In genomic region chr1:18902523-18903312, GRCh38 we compare ENCODE assay signal across 1 cellular context.
A peak's percentile ranks its signal among the peaks of the same experiment; 100 is the strongest.
TF ChIP-seq lines count a peak whose summit lies in the region.

ALDH4A1 (minus strand) TSS chr1:18902555; CDS start chr1:18902523, 32 bp downstream.

TF ChIP-seq in HepG2, 621 proteins besides CTCF, POLR2A, EP300 and RAD21 (continued from another document and continues in another):
- TF ChIP-seq, protein P1, sequence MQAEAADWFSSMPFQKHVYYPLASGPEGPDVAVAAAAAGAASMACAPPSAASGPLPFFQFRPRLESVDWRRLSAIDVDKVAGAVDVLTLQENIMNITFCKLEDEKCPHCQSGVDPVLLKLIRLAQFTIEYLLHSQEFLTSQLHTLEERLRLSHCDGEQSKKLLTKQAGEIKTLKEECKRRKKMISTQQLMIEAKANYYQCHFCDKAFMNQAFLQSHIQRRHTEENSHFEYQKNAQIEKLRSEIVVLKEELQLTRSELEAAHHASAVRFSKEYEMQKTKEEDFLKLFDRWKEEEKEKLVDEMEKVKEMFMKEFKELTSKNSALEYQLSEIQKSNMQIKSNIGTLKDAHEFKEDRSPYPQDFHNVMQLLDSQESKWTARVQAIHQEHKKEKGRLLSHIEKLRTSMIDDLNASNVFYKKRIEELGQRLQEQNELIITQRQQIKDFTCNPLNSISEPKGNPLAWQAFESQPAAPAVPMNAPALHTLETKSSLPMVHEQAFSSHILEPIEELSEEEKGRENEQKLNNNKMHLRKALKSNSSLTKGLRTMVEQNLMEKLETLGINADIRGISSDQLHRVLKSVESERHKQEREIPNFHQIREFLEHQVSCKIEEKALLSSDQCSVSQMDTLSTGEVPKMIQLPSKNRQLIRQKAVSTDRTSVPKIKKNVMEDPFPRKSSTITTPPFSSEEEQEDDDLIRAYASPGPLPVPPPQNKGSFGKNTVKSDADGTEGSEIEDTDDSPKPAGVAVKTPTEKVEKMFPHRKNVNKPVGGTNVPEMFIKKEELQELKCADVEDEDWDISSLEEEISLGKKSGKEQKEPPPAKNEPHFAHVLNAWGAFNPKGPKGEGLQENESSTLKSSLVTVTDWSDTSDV (CRISPR knock-in tag; IDR thresholded peaks at IDR 0.05): no peak
- TF ChIP-seq KDM1A (CRISPR knock-in tag; IDR thresholded peaks at IDR 0.05): no peak
- 0 out of 2 replicates have a peak, but pooled peaks have one; percentile 48 for TF ChIP-seq ZNF879 (CRISPR knock-in tag; IDR thresholded peaks at IDR 0.05)
- no peak for TF ChIP-seq KLF12 (CRISPR knock-in tag; IDR thresholded peaks at IDR 0.05; ENCODE audit: borderline replicate concordance)
- TF ChIP-seq PPARG (CRISPR knock-in tag; conservative IDR thresholded peaks at IDR 0.05): no peak
- TF ChIP-seq ARID2 (CRISPR knock-in tag; IDR thresholded peaks at IDR 0.05; ENCODE audit: borderline replicate concordance): no peak
- no peak for TF ChIP-seq ZNF33A (CRISPR knock-in tag; IDR thresholded peaks at IDR 0.05; ENCODE audit: borderline replicate concordance)
- no peak; the same call in 1 of the 2 replicates for TF ChIP-seq FOXP4 (CRISPR knock-in tag; IDR thresholded peaks at IDR 0.05)
- TF ChIP-seq ZSCAN29 (CRISPR knock-in tag; conservative IDR thresholded peaks at IDR 0.05): peak; percentile 77; the same call in 1 of the 2 replicates
- TF ChIP-seq, protein P2, sequence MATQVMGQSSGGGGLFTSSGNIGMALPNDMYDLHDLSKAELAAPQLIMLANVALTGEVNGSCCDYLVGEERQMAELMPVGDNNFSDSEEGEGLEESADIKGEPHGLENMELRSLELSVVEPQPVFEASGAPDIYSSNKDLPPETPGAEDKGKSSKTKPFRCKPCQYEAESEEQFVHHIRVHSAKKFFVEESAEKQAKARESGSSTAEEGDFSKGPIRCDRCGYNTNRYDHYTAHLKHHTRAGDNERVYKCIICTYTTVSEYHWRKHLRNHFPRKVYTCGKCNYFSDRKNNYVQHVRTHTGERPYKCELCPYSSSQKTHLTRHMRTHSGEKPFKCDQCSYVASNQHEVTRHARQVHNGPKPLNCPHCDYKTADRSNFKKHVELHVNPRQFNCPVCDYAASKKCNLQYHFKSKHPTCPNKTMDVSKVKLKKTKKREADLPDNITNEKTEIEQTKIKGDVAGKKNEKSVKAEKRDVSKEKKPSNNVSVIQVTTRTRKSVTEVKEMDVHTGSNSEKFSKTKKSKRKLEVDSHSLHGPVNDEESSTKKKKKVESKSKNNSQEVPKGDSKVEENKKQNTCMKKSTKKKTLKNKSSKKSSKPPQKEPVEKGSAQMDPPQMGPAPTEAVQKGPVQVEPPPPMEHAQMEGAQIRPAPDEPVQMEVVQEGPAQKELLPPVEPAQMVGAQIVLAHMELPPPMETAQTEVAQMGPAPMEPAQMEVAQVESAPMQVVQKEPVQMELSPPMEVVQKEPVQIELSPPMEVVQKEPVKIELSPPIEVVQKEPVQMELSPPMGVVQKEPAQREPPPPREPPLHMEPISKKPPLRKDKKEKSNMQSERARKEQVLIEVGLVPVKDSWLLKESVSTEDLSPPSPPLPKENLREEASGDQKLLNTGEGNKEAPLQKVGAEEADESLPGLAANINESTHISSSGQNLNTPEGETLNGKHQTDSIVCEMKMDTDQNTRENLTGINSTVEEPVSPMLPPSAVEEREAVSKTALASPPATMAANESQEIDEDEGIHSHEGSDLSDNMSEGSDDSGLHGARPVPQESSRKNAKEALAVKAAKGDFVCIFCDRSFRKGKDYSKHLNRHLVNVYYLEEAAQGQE (IDR thresholded peaks at IDR 0.05; ENCODE audit: borderline replicate concordance in 1 of 2, low read depth in 1 of 2, low read length in 2 of 2): no peak; a peak in 1 of 4 replicates
- TF ChIP-seq, protein P3, sequence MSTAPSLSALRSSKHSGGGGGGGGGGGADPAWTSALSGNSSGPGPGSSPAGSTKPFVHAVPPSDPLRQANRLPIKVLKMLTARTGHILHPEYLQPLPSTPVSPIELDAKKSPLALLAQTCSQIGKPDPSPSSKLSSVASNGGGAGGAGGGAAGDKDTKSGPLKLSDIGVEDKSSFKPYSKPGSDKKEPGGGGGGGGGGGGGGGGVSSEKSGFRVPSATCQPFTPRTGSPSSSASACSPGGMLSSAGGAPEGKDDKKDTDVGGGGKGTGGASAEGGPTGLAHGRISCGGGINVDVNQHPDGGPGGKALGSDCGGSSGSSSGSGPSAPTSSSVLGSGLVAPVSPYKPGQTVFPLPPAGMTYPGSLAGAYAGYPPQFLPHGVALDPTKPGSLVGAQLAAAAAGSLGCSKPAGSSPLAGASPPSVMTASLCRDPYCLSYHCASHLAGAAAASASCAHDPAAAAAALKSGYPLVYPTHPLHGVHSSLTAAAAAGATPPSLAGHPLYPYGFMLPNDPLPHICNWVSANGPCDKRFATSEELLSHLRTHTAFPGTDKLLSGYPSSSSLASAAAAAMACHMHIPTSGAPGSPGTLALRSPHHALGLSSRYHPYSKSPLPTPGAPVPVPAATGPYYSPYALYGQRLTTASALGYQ (CRISPR knock-in tag; IDR thresholded peaks at IDR 0.05): no peak
- no peak for TF ChIP-seq ZNF138 (CRISPR knock-in tag; IDR thresholded peaks at IDR 0.05; ENCODE audit: low read depth)
- TF ChIP-seq, protein P4, sequence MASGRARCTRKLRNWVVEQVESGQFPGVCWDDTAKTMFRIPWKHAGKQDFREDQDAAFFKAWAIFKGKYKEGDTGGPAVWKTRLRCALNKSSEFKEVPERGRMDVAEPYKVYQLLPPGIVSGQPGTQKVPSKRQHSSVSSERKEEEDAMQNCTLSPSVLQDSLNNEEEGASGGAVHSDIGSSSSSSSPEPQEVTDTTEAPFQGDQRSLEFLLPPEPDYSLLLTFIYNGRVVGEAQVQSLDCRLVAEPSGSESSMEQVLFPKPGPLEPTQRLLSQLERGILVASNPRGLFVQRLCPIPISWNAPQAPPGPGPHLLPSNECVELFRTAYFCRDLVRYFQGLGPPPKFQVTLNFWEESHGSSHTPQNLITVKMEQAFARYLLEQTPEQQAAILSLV (CRISPR knock-in tag; IDR thresholded peaks at IDR 0.05; ENCODE audit: borderline replicate concordance): 0 out of 2 replicates have a peak, but pooled peaks have one; percentile 51
- no peak for TF ChIP-seq RCOR2 (CRISPR knock-in tag; IDR thresholded peaks at IDR 0.05)
- no peak for TF ChIP-seq JARID2 (CRISPR knock-in tag; IDR thresholded peaks at IDR 0.05; ENCODE audit: insufficient replicate concordance)
- peak; percentile 77; the same call in 1 of the 2 replicates for TF ChIP-seq NR0B2 (CRISPR knock-in tag; IDR thresholded peaks at IDR 0.05)
- no peak for TF ChIP-seq MEIS2 (CRISPR knock-in tag; IDR thresholded peaks at IDR 0.05)
- TF ChIP-seq ZNF317 (CRISPR knock-in tag; IDR thresholded peaks at IDR 0.05): peak; percentile 61; the same call in 1 of the 2 replicates
- TF ChIP-seq JDP2 (CRISPR knock-in tag; IDR thresholded peaks at IDR 0.05; ENCODE audit: borderline replicate concordance): no peak
- TF ChIP-seq FOSL1 (CRISPR knock-in tag; IDR thresholded peaks at IDR 0.05; ENCODE audit: borderline replicate concordance): no peak
- TF ChIP-seq ZBTB2 (CRISPR knock-in tag; IDR thresholded peaks at IDR 0.05; ENCODE audit: low read depth): no peak
- TF ChIP-seq, protein P5, sequence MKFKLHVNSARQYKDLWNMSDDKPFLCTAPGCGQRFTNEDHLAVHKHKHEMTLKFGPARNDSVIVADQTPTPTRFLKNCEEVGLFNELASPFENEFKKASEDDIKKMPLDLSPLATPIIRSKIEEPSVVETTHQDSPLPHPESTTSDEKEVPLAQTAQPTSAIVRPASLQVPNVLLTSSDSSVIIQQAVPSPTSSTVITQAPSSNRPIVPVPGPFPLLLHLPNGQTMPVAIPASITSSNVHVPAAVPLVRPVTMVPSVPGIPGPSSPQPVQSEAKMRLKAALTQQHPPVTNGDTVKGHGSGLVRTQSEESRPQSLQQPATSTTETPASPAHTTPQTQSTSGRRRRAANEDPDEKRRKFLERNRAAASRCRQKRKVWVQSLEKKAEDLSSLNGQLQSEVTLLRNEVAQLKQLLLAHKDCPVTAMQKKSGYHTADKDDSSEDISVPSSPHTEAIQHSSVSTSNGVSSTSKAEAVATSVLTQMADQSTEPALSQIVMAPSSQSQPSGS (CRISPR knock-in tag; IDR thresholded peaks at IDR 0.05): no peak
- TF ChIP-seq POLR2AphosphoS5 (IDR thresholded peaks at IDR 0.05; ENCODE audit: low read depth, low read length): peak; percentile 35; the same call in 1 of the 2 replicates
- no peak for TF ChIP-seq XBP1 (CRISPR knock-in tag; IDR thresholded peaks at IDR 0.05)
- TF ChIP-seq, protein P6, sequence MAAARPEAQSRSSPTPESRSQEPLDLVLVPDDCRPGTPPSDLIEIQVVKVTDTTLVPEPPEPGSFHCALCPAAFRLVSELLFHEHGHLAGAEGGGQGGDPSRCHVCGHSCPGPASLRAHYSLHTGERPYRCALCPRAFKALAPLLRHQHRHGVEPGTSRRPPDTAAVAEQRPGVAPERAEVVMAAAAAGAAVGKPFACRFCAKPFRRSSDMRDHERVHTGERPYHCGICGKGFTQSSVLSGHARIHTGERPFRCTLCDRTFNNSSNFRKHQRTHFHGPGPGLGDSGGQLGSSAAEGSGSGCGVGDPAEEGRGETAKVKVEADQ (CRISPR knock-in tag; IDR thresholded peaks at IDR 0.05; ENCODE audit: borderline replicate concordance): 0 out of 2 replicates have a peak, but pooled peaks have one; percentile 19
- no peak for TF ChIP-seq TCF7 (IDR thresholded peaks at IDR 0.05; ENCODE audit: low read depth)
- TF ChIP-seq TBL1XR1 (IDR thresholded peaks at IDR 0.05; ENCODE audit: borderline replicate concordance, low read length, partially characterized antibody): peak; percentile 23
- no peak for TF ChIP-seq ZNF615 (CRISPR knock-in tag; IDR thresholded peaks at IDR 0.05; ENCODE audit: borderline replicate concordance)
- TF ChIP-seq MXI1 (IDR thresholded peaks at IDR 0.05; ENCODE audit: borderline replicate concordance, low read depth, low read length): peak; percentile 92; the same call in 1 of the 3 replicates
- peak; percentile 71 for TF ChIP-seq KMT2A (CRISPR knock-in tag; IDR thresholded peaks at IDR 0.05)
- TF ChIP-seq, protein P7, sequence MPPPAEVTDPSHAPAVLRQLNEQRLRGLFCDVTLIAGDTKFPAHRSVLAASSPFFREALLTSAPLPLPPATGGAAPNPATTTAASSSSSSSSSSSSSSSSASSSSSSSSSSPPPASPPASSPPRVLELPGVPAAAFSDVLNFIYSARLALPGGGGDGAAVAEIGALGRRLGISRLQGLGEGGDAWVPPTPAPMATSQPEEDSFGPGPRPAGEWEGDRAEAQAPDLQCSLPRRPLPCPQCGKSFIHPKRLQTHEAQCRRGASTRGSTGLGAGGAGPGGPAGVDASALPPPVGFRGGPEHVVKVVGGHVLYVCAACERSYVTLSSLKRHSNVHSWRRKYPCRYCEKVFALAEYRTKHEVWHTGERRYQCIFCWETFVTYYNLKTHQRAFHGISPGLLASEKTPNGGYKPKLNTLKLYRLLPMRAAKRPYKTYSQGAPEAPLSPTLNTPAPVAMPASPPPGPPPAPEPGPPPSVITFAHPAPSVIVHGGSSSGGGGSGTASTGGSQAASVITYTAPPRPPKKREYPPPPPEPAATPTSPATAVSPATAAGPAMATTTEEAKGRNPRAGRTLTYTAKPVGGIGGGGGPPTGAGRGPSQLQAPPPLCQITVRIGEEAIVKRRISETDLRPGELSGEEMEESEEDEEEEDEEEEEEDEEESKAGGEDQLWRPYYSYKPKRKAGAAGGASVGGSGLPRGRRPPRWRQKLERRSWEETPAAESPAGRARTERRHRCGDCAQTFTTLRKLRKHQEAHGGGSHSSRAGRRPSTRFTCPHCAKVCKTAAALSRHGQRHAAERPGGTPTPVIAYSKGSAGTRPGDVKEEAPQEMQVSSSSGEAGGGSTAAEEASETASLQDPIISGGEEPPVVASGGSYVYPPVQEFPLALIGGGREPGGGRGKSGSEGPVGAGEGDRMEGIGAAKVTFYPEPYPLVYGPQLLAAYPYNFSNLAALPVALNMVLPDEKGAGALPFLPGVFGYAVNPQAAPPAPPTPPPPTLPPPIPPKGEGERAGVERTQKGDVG (CRISPR knock-in tag; IDR thresholded peaks at IDR 0.05; ENCODE audit: borderline replicate concordance): peak; percentile 72; the same call in 1 of the 2 replicates
- TF ChIP-seq ZNF382 (CRISPR knock-in tag; IDR thresholded peaks at IDR 0.05; ENCODE audit: borderline replicate concordance): no peak
- peak; percentile 89 for TF ChIP-seq HDAC1 (CRISPR knock-in tag; IDR thresholded peaks at IDR 0.05)
- TF ChIP-seq, protein P8, sequence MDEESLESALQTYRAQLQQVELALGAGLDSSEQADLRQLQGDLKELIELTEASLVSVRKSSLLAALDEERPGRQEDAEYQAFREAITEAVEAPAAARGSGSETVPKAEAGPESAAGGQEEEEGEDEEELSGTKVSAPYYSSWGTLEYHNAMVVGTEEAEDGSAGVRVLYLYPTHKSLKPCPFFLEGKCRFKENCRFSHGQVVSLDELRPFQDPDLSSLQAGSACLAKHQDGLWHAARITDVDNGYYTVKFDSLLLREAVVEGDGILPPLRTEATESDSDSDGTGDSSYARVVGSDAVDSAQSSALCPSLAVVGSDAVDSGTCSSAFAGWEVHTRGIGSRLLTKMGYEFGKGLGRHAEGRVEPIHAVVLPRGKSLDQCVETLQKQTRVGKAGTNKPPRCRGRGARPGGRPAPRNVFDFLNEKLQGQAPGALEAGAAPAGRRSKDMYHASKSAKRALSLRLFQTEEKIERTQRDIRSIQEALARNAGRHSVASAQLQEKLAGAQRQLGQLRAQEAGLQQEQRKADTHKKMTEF (CRISPR knock-in tag; IDR thresholded peaks at IDR 0.05): peak; percentile 46
- TF ChIP-seq ZBTB1 (CRISPR knock-in tag; IDR thresholded peaks at IDR 0.05; ENCODE audit: borderline replicate concordance): no peak
- TF ChIP-seq RBAK (CRISPR knock-in tag; IDR thresholded peaks at IDR 0.05): no peak
- no peak for TF ChIP-seq MLLT10 (CRISPR knock-in tag; IDR thresholded peaks at IDR 0.05)
- peak; percentile 52; the same call in 1 of the 2 replicates for TF ChIP-seq EED (CRISPR knock-in tag; IDR thresholded peaks at IDR 0.05)
